In the genomic region with DNA sequence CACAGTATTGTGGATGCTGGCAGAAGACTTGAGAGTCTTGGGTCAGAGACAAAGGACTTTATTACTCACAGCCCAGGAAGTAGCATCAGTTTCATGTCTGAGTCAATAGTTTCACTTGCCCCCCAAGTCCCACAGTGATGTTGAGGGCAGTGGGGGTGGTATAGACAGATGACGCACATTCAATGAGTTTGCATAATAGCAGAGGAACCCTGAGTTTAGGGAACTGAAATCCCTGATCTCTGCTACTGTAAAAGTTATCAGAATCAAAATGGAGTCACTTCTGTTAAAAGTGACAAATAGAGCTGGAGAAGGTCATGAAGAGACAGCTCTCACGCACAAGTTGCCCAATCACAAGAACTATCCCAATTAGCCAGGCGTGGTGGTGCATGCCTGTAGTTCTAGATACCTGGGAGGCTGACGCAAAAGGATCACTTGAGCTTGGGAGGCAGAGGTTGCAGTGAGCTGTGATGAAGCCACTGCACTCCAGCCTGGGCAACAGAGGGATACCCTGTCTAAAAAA, we compare ENCODE assay signal across 8 cellular contexts. TPM values are rescaled to one million over a fixed set of nuclear protein-coding genes. Genes with fewer than 3 reads are reported as not detected.
A peak's percentile ranks its signal among the peaks of the same experiment; 100 is the strongest.
DNase-seq lines count a peak whose midpoint lies in the region; ATAC-seq and TF ChIP-seq lines count a peak whose summit lies in the region.

No MANE protein-coding gene starts in this region.

- H3K4me3 Mint-ChIP-seq in natural killer cell = no peak overlapping the region

- TF ChIP-seq CTCF in OCI-LY7 (conservative IDR thresholded peaks at IDR 0.05; ENCODE audit: low read length) (no peak), natural killer cell (IDR thresholded peaks at IDR 0.05) (no peak)

- BruUV-seq in OCI-LY7 (replicated peaks; lab: Mats Ljungman, UMichigan) = no TSS peak

- no peaks in the 10 kb centered on the region for H3K36me3 ChIP-seq in OCI-LY7 (ENCODE audit: insufficient read depth, low read length)

- ATAC-seq in GM18867 (IDR thresholded peaks at IDR 0.05; ENCODE audit: unreplicated experiment) (peak; percentile 96), HG02610 (IDR thresholded peaks at IDR 0.05; ENCODE audit: unreplicated experiment) (peak; percentile 97), natural killer cell (peak; percentile 18 to 52 (median 48)), left colon (no peak)

- H3K27me3 Mint-ChIP-seq in natural killer cell (ENCODE audit: low read depth in 2 of 2) = peaks cover 0 to 11% of the 10 kb centered on the region in 2 donors

- peak overlapping the region; percentile 25 for H3K4me2 ChIP-seq in OCI-LY7 (ENCODE audit: low read length)

- no peaks in the 10 kb centered on the region for H4K20me1 ChIP-seq in OCI-LY7 (ENCODE audit: insufficient read depth, low read length)

- CTCF ChIA-PET in OCI-LY7 (lab: Charles Lee; ENCODE audit: unreplicated experiment) = interaction anchor here (1.4 kb wide), 1 partner anchor 13 kb away, joined by 3 read pairs; no protein-coding TSS in a partner anchor

- no peaks in the 10 kb centered on the region for H3K79me2 ChIP-seq in OCI-LY7 (ENCODE audit: insufficient read depth, low read depth, low read length)

- DNase-seq in OCI-LY7 (ENCODE audit: low spot score) = peak; percentile 55
- no peak for DNase-seq in natural killer cell
- DNase-seq in NCI-H1417 treated with DMSO at 0.1 percent for 48 hours (lab: John Stamatoyannopoulos, UW) = no peak
- no peak for DNase-seq in DMS53 treated with DMSO at 0.1 percent for 48 hours (lab: John Stamatoyannopoulos, UW; ENCODE audit: unreplicated experiment)
- DNase-seq in left colon = no peak
- no peak for DNase-seq in effector CD8-positive, alpha-beta T cell (lab: John Stamatoyannopoulos, UW)

- POLR2A ChIA-PET in OCI-LY7 (lab: Charles Lee) = interaction anchor here (0.7 kb wide), 1 partner anchor 226 kb away, joined by 3 read pairs; no protein-coding TSS in a partner anchor

- no peaks in the 10 kb centered on the region for H3K36me3 Mint-ChIP-seq in natural killer cell

- H3K9me2 ChIP-seq in OCI-LY7 (ENCODE audit: insufficient read depth, low read length) = no peaks in the 10 kb centered on the region

- intact Hi-C loops in OCI-LY7 (cut with micrococcal nuclease; ENCODE audit: unreplicated experiment) (no loop called here), natural killer cell (cut with micrococcal nuclease) (no loop called here), left colon (cut with DNase I, micrococcal nuclease) (no loop called here)

- no peak overlapping the region for H3K27ac ChIP-seq in OCI-LY7 (ENCODE audit: low read depth, low read length, poor library complexity, severe bottlenecking)

- H3K9me3 Mint-ChIP-seq in natural killer cell = no peaks in the 10 kb centered on the region

- no peaks in the 10 kb centered on the region for H3K4me1 Mint-ChIP-seq in natural killer cell

- H3K4me1 ChIP-seq in OCI-LY7 (ENCODE audit: insufficient read depth, low read length, poor library complexity, severe bottlenecking) = peaks cover 10% of the 10 kb centered on the region

- no peak overlapping the region for H3K27ac Mint-ChIP-seq in natural killer cell

- H3K9me3 ChIP-seq in OCI-LY7 (ENCODE audit: low read length) = no peaks in the 10 kb centered on the region

- H3K4me3 ChIP-seq in OCI-LY7 (ENCODE audit: low read depth, low read length, poor library complexity, severe bottlenecking) = no peak overlapping the region

- peak overlapping the region; percentile 52; the same call in 1 of the 2 replicates for H2AFZ ChIP-seq in OCI-LY7 (ENCODE audit: low read length)

RNA-seq across cellular contexts. Expression of a gene that starts 11.5 kb away (rescaled TPM):
- total RNA-seq in OCI-LY7 (2014; rRNA removed; shearing (Covaris generic)) = not detected in 2 replicates
- total RNA-seq in OCI-LY7 (2022) (not detected in 2 replicates), natural killer cell (not detected), left colon (under 1 TPM in 1 of 2 donors, not detected in 1; 0.14 TPM)

RNA-seq across cellular contexts. Expression of a gene that starts 29.7 kb away (rescaled TPM):
- not detected in 2 replicates for total RNA-seq in OCI-LY7 (2014; rRNA removed; shearing (Covaris generic))
- total RNA-seq in OCI-LY7 (2022) (0.17 TPM in 1 of 2 replicates, not detected in the other), natural killer cell (not detected), left colon (100 to 1,000 TPM; 135 to 139 TPM)

RNA-seq across cellular contexts. Expression of a gene that starts 38.7 kb away (rescaled TPM):
- total RNA-seq in OCI-LY7 (2014; rRNA removed; shearing (Covaris generic)) = 67.7 and 89.7 TPM in 2 replicates
- total RNA-seq in OCI-LY7 (2022) (54.6 and 56.1 TPM in 2 replicates), natural killer cell (10 to 100 TPM; 48.9 to 62.8 (median 49.9) TPM), left colon (10 to 100 TPM; 47.2 to 57.2 TPM)

Comparison
In these comparisons a context has a peak if more than half of its experiments do, and no peak if none do; other contexts are left out.
1. RNA of a gene that starts 29.7 kb away (total RNA-seq): 135 to 139 TPM in left colon; 0.17 TPM in OCI-LY7 and not detected in natural killer cell; every median in the first group is over 100 times any median in the second.